7 cellular contexts compared by ENCODE assay signal in genomic region chr2:20015482-20016083, GRCh38. TPM values are rescaled to one million over a fixed set of nuclear protein-coding genes. Genes with fewer than 3 reads are reported as not detected.
DNase-seq lines count a peak whose midpoint lies in the region; ATAC-seq and TF ChIP-seq lines count a peak whose summit lies in the region.

No MANE protein-coding gene starts in this region.

- H3K4me1 Mint-ChIP-seq in neural progenitor cell = peaks cover 15% of the 10 kb centered on the region

- no peak overlapping the region for H3K4me2 ChIP-seq in neural progenitor cell

- DNase-seq in GM04504 (ENCODE audit: low read depth) (peak; percentile 34), RWPE1 (ENCODE audit: low spot score) (peak; percentile 25), fibroblast of gingiva (ENCODE audit: low read depth) (peak; percentile 42), neural progenitor cell (ENCODE audit: low spot score) (peak; percentile 46)

- peaks cover 12% of the 10 kb centered on the region for H3K4me1 ChIP-seq in neural progenitor cell

- no peaks in the 10 kb centered on the region for H3K79me2 ChIP-seq in neural progenitor cell (ENCODE audit: low read depth)

- CTCF ChIA-PET in RWPE1 (lab: Yijun Ruan, JAX) = interaction anchor here (0.6 to 2.0 kb wide), 12 partner anchors 10 to 860 kb away, joined by 3 to 9 read pairs (median 4); no protein-coding TSS in a partner anchor

- no peaks in the 10 kb centered on the region for H3K36me3 ChIP-seq in neural progenitor cell

- H3K27ac ChIP-seq in RWPE1 (no peak overlapping the region), neural progenitor cell (no peak overlapping the region)

- no peak overlapping the region for H3K4me3 ChIP-seq in neural progenitor cell

- peaks cover 2% of the 10 kb centered on the region for H4K20me1 ChIP-seq in neural progenitor cell (ENCODE audit: low read depth)

- H3K9ac ChIP-seq in neural progenitor cell = no peak overlapping the region

- H3K9me3 Mint-ChIP-seq in neural progenitor cell = peaks cover 20% of the 10 kb centered on the region

- no peak overlapping the region for H3K27ac Mint-ChIP-seq in neural progenitor cell

- peak; percentile 52 for TF ChIP-seq CTCF in LNCAP (IDR thresholded peaks at IDR 0.05)
- no peak; the same call in none of the 2 replicates for TF ChIP-seq CTCF in RWPE1 (conservative IDR thresholded peaks at IDR 0.05; ENCODE audit: low read depth)
- peak; percentile 72 for TF ChIP-seq CTCF in neural progenitor cell (IDR thresholded peaks at IDR 0.05)

- peaks cover 17% of the 10 kb centered on the region for H3K27me3 Mint-ChIP-seq in neural progenitor cell (ENCODE audit: insufficient read depth, low read depth)

- POLR2A ChIA-PET in RWPE1 (lab: Yijun Ruan, JAX; ENCODE audit: low non-redundant PET) = no interaction called here

- peaks cover 22% of the 10 kb centered on the region for H3F3A ChIP-seq in neural progenitor cell (ENCODE audit: low read depth)

- peaks cover 44% of the 10 kb centered on the region for H3K27me3 ChIP-seq in neural progenitor cell

- H2AFZ ChIP-seq in neural progenitor cell (replicated peaks) = no peak overlapping the region

- peaks cover 4% of the 10 kb centered on the region for H3K36me3 Mint-ChIP-seq in neural progenitor cell

- no peak overlapping the region for H3K4me3 Mint-ChIP-seq in neural progenitor cell

- ATAC-seq in GM18517 (IDR thresholded peaks at IDR 0.05; ENCODE audit: unreplicated experiment) (no peak), HG03139 (IDR thresholded peaks at IDR 0.05; ENCODE audit: unreplicated experiment) (no peak)

- no peaks in the 10 kb centered on the region for H3K9me3 ChIP-seq in neural progenitor cell (ENCODE audit: low read depth)

RNA-seq across cellular contexts. Expression of gene MATN3, which starts 3.1 kb away (rescaled TPM):
- 0.45 and 1.7 TPM in 2 replicates for total RNA-seq in neural progenitor cell (ENCODE audit: low replicate concordance)

RNA-seq across cellular contexts. Expression of gene WDR35, which starts 25.7 kb away (rescaled TPM):
- 17.4 and 31.6 TPM in 2 replicates for total RNA-seq in neural progenitor cell (ENCODE audit: low replicate concordance)

RNA-seq across cellular contexts. Expression of gene LAPTM4A, which starts 35.8 kb away (rescaled TPM):
- total RNA-seq in neural progenitor cell (ENCODE audit: low replicate concordance) = 170 and 205 TPM in 2 replicates
